Comparison of ENCODE assay signal across 30 cellular contexts in genomic region chr9:117060963-117061362, GRCh38.
DNase-seq lines count a peak whose midpoint lies in the region; ATAC-seq, FAIRE-seq and TF ChIP-seq lines count a peak whose summit lies in the region.
"Had no signal": no experiment of that assay in that cellular context is flagged by ENCODE, and none has a peak within 500 bp of the region (broad histone marks: within the 10 kb centered on the region; RNA-seq: fewer than 3 reads in every experiment).

No MANE protein-coding gene starts in this region.

- no peak for FAIRE-seq in A549 (lab: Jason Lieb, UNC)
- FAIRE-seq: A204.1, D721Med had no signal

- no peak for TF ChIP-seq POLR2A in A549 (IDR thresholded peaks at IDR 0.05; ENCODE audit: low read length)

- TF ChIP-seq CTCF in A549 (IDR thresholded peaks at IDR 0.05): no peak
- TF ChIP-seq CTCF in HEK293 (tag by site-specific recombination; IDR thresholded peaks at IDR 0.05): no peak

- H3K4me3 ChIP-seq in A549 (no peak overlapping the region), HEK293 (ENCODE audit: low read depth, low read length) (no peak overlapping the region), MG63 (no peak overlapping the region)
- H3K4me3 ChIP-seq: BLaER1; BLaER1 treated with 17β-estradiol and CSF1 and Interleukin-3, amounts not matched to agents 10 nM and 100 nM had no signal

- no peak overlapping the region for H3K27ac ChIP-seq in A549
- no peak overlapping the region for H3K27ac ChIP-seq in HEK293 (ENCODE audit: extremely low read depth, low read depth, low read length)
- H3K27ac ChIP-seq: 22Rv1; BLaER1; BLaER1 treated with 17β-estradiol and CSF1 and Interleukin-3, amounts not matched to agents 10 nM and 100 nM; C4-2B had no signal

- H3K27me3 ChIP-seq in MG63: no peaks in the 10 kb centered on the region
- H3K27me3 ChIP-seq: BE2C; BLaER1; BLaER1 treated with 17β-estradiol and CSF1 and Interleukin-3, amounts not matched to agents 10 nM and 100 nM had no signal

- DNase-seq in A549 (ENCODE audit: low read depth in 1 of 2, low spot score in 1 of 2) (no peak), MG63 (no peak)
- DNase-seq: 8988T; ACHN; AML-193; BE2C; C1 segment of cervical spinal cord; Caco-2; Calu3; CD4-positive, alpha-beta memory T cell; CD4-positive, alpha-beta T cell; CD4-positive, CD25-positive, alpha-beta regulatory T cell; CD8-positive, alpha-beta memory T cell; CD8-positive, alpha-beta T cell; COR-L47; DMS 273 treated with DMSO at 0.1 percent for 48 hours; DMS153; DMS53; DMS79; DMS79 treated with DMSO at 0.1 percent for 48 hours; DND-41; EL had no signal

- no peaks in the 10 kb centered on the region for H3K4me1 ChIP-seq in A549
- no peaks in the 10 kb centered on the region for H3K4me1 ChIP-seq in HEK293 (ENCODE audit: control insufficient read depth, insufficient read depth, low read length)
- H3K4me1 ChIP-seq: BE2C; BLaER1; BLaER1 treated with 17β-estradiol and CSF1 and Interleukin-3, amounts not matched to agents 10 nM and 100 nM; Caco-2 had no signal

- TF ChIP-seq RAD21 in A549 (conservative IDR thresholded peaks at IDR 0.05 in 1 of 2, IDR thresholded peaks at IDR 0.05 in 1 of 2): no peak

- H3K4me2 ChIP-seq in A549: no peak overlapping the region
- H3K4me2 ChIP-seq: BLaER1; BLaER1 treated with 17β-estradiol and CSF1 and Interleukin-3, amounts not matched to agents 10 nM and 100 nM had no signal

- CTCF ChIA-PET in A549 (lab: Yijun Ruan, JAX): no interaction called here
- CTCF ChIA-PET in HEK293 (lab: Yijun Ruan, JAX): no interaction called here

- no peaks in the 10 kb centered on the region for H3K9me3 ChIP-seq in A549
- no peaks in the 10 kb centered on the region for H3K9me3 ChIP-seq in HEK293 (ENCODE audit: control insufficient read depth, insufficient read depth, low read depth, low read length)
- no peaks in the 10 kb centered on the region for H3K9me3 ChIP-seq in MG63
- H3K9me3 ChIP-seq: BE2C; BLaER1; BLaER1 treated with 17β-estradiol and CSF1 and Interleukin-3, amounts not matched to agents 10 nM and 100 nM; Caco-2 had no signal

- H3K36me3 ChIP-seq in HEK293 (ENCODE audit: control insufficient read depth in 2 of 2, insufficient read depth in 1 of 2, low read length in 2 of 2) (no peaks in the 10 kb centered on the region), MG63 (no peaks in the 10 kb centered on the region)
- H3K36me3 ChIP-seq: BLaER1; BLaER1 treated with 17β-estradiol and CSF1 and Interleukin-3, amounts not matched to agents 10 nM and 100 nM had no signal

- ATAC-seq in A549 (no peak), HG03045 (IDR thresholded peaks at IDR 0.05; ENCODE audit: unreplicated experiment) (no peak)
- ATAC-seq: CD8-positive, alpha-beta T cell had no signal

- TF ChIP-seq EP300 in A549 (IDR thresholded peaks at IDR 0.05): no peak

- POLR2A ChIA-PET in A549 (lab: Yijun Ruan, JAX) (no interaction called here), HEK293 (lab: Yijun Ruan, JAX) (no interaction called here)

TF ChIP-seq in A549, 52 proteins besides CTCF, POLR2A, EP300 and RAD21:
- TF ChIP-seq CHD2 (IDR thresholded peaks at IDR 0.05; ENCODE audit: low read length, partially characterized antibody) (no peak), REST (IDR thresholded peaks at IDR 0.05) (no peak), ZC3H11A (IDR thresholded peaks at IDR 0.05) (peak; percentile 66), PHF8 (IDR thresholded peaks at IDR 0.05; ENCODE audit: borderline replicate concordance, low read depth) (no peak)

TF ChIP-seq in HEK293, 187 proteins besides CTCF, POLR2A, EP300 and RAD21 (continues in another document):
- peak; percentile 57 for TF ChIP-seq ZNF426 (tag by site-specific recombination; IDR thresholded peaks at IDR 0.05)
- peak; percentile 58; the same call in 1 of the 2 replicates for TF ChIP-seq ZNF518A (tag by site-specific recombination; conservative IDR thresholded peaks at IDR 0.05; ENCODE audit: low read depth)
- 0 out of 2 replicates have a peak, but pooled peaks have one; percentile 21 for TF ChIP-seq ZNF266 (tag by site-specific recombination; IDR thresholded peaks at IDR 0.05; ENCODE audit: low read depth)
- TF ChIP-seq ZIC2 (tag by site-specific recombination; IDR thresholded peaks at IDR 0.05): no peak
- TF ChIP-seq ZNF341 (tag by site-specific recombination; IDR thresholded peaks at IDR 0.05; ENCODE audit: low read depth): no peak
- no peak for TF ChIP-seq ZBTB20 (tag by site-specific recombination; IDR thresholded peaks at IDR 0.05)
- TF ChIP-seq FEZF1 (tag by site-specific recombination; IDR thresholded peaks at IDR 0.05): no peak
- TF ChIP-seq ZNF555 (tag by site-specific recombination; conservative IDR thresholded peaks at IDR 0.05): peak; percentile 49
- no peak for TF ChIP-seq WT1 (tag by site-specific recombination; IDR thresholded peaks at IDR 0.05)
- 0 out of 2 replicates have a peak, but pooled peaks have one; percentile 27 for TF ChIP-seq ZBTB8A (tag by site-specific recombination; IDR thresholded peaks at IDR 0.05)
- TF ChIP-seq SETDB1 (IDR thresholded peaks at IDR 0.05; ENCODE audit: insufficient read length, low read length): no peak
- peak; percentile 34; the same call in 1 of the 2 replicates for TF ChIP-seq ZNF623 (tag by site-specific recombination; IDR thresholded peaks at IDR 0.05)
- TF ChIP-seq ZNF398 (tag by site-specific recombination; IDR thresholded peaks at IDR 0.05): no peak
- no peak for TF ChIP-seq REPIN1 (tag by site-specific recombination; IDR thresholded peaks at IDR 0.05; ENCODE audit: low read depth)
- no peak for TF ChIP-seq BCL11A (tag by site-specific recombination; IDR thresholded peaks at IDR 0.05; ENCODE audit: low read depth)
- peak; percentile 68; the same call in 1 of the 2 replicates for TF ChIP-seq ZNF394 (tag by site-specific recombination; IDR thresholded peaks at IDR 0.05; ENCODE audit: borderline replicate concordance)
- no peak for TF ChIP-seq ZSCAN18 (tag by site-specific recombination; IDR thresholded peaks at IDR 0.05)
